In genomic region chr17:39573447-39574298, GRCh38 we compare ENCODE assay signal across 8 cellular contexts. TPM values are rescaled to one million over a fixed set of nuclear protein-coding genes. Genes with fewer than 3 reads are reported as not detected.
DNase-seq lines count a peak whose midpoint lies in the region; ATAC-seq and TF ChIP-seq lines count a peak whose summit lies in the region.

No MANE protein-coding gene starts in this region.

- peak overlapping the region; percentile 81 for H3K4me3 Mint-ChIP-seq in stimulated activated memory B cell treated with anti-CD40 and anti-IgM and Interleukin-4, amounts not matched to agents 10 μg/mL and 1 μg/mL and 100 μg/mL, for 72 hours

- peak overlapping the region; percentile 38 for H3K27ac Mint-ChIP-seq in stimulated activated memory B cell treated with anti-CD40 and anti-IgM and Interleukin-4, amounts not matched to agents 10 μg/mL and 1 μg/mL and 100 μg/mL, for 72 hours

- ATAC-seq in stimulated activated memory B cell treated with anti-CD40 and anti-IgM and Interleukin-4, amounts not matched to agents 10 μg/mL and 1 μg/mL and 100 μg/mL, for 72 hours, result peak; percentile 81
- no peak for ATAC-seq in HG02970 (IDR thresholded peaks at IDR 0.05; ENCODE audit: low FRiP score, unreplicated experiment)

- H3K4me1 ChIP-seq in endocrine pancreas (ENCODE audit: control insufficient read depth, insufficient read depth, low read length), result no peaks in the 10 kb centered on the region

- peaks cover 35% of the 10 kb centered on the region for H3K36me3 Mint-ChIP-seq in stimulated activated memory B cell treated with anti-CD40 and anti-IgM and Interleukin-4, amounts not matched to agents 10 μg/mL and 1 μg/mL and 100 μg/mL, for 72 hours

- peak; percentile 56 to 94 (median 88) for DNase-seq in NCI-H1417 (lab: John Stamatoyannopoulos, UW)
- no peak for DNase-seq in NCI-H1417 treated with DMSO at 0.1 percent for 48 hours (lab: John Stamatoyannopoulos, UW)
- peak; percentile 48 for DNase-seq in NAMALWA (ENCODE audit: low spot score)
- peak; percentile 49 to 72 for DNase-seq in lung microvascular endothelial cell (ENCODE audit: low read depth in 2 of 2)

- TF ChIP-seq CTCF in WI38 (IDR thresholded peaks at IDR 0.05; ENCODE audit: low read depth, low read length), result no peak

- H3K4me1 Mint-ChIP-seq in stimulated activated memory B cell treated with anti-CD40 and anti-IgM and Interleukin-4, amounts not matched to agents 10 μg/mL and 1 μg/mL and 100 μg/mL, for 72 hours, result peaks cover 10% of the 10 kb centered on the region

- peaks cover 30% of the 10 kb centered on the region for H3K27me3 Mint-ChIP-seq in stimulated activated memory B cell treated with anti-CD40 and anti-IgM and Interleukin-4, amounts not matched to agents 10 μg/mL and 1 μg/mL and 100 μg/mL, for 72 hours

- peak overlapping the region; percentile 66 for H3K9ac ChIP-seq in endocrine pancreas (ENCODE audit: control insufficient read depth, insufficient read depth, low read length)

- H3K9me3 Mint-ChIP-seq in stimulated activated memory B cell treated with anti-CD40 and anti-IgM and Interleukin-4, amounts not matched to agents 10 μg/mL and 1 μg/mL and 100 μg/mL, for 72 hours, result peaks cover 10% of the 10 kb centered on the region

- H3K36me3 ChIP-seq in endocrine pancreas (ENCODE audit: control insufficient read depth, insufficient read depth, low read length), result no peaks in the 10 kb centered on the region

- H3K4me3 ChIP-seq in WI38 (ENCODE audit: low read depth, low read length) (peak overlapping the region; percentile 61), endocrine pancreas (ENCODE audit: control insufficient read depth, insufficient read depth, low read length) (no peak overlapping the region)

- no peaks in the 10 kb centered on the region for H3K27me3 ChIP-seq in endocrine pancreas (ENCODE audit: control insufficient read depth, insufficient read depth, low read length)

- H3K9me3 ChIP-seq in endocrine pancreas (ENCODE audit: control insufficient read depth, low read length), result no peaks in the 10 kb centered on the region

RNA-seq across cellular contexts. Expression of gene NEUROD2, which starts 34.0 kb away (rescaled TPM):
- total RNA-seq in lung microvascular endothelial cell, result not detected in 2 replicates

RNA-seq across cellular contexts. Expression of gene PPP1R1B, which starts 53.1 kb away (rescaled TPM):
- total RNA-seq in lung microvascular endothelial cell, result not detected in 2 replicates
